ENCODE assay signal across 8 cellular contexts in the genomic region with DNA sequence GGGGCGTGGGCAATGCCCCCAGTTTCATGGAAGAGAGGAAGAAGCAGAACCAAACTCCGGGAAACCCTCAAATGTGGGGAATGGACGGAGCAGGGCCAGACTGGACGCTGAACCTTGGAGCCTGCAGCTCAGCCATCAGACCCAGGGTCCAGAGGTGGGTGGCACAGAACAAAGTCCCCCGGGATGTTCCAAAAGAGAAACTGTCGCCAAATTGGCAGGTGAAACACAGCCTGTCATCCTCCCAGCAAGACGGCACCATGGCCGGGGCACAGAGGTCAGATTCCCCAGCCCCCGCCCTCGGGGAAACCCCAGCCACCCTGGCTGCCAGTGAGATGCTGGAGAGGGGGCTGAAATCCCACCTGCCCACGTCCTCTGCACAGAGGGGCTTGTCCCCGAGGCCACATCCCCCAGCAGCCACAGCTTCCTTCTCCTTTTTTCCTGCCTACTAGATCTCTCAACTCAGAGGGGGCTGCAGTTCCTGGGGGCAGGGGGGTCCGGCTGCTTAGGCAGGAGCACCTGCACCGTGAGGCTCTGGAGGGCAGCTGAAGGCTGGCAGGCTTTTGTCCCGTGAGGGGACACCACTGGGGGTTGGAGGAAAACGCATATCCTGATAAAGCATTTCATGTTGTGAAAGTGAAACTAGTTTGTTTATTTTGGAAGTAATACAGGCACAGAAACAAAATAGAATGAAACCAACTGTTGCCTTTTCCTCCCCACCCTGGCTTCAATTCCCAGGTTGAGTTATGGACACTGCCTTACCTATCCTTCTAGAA. TPM values are rescaled to one million over a fixed set of nuclear protein-coding genes. Genes with fewer than 3 reads are reported as not detected.
DNase-seq lines count a peak whose midpoint lies in the region; ATAC-seq, FAIRE-seq and TF ChIP-seq lines count a peak whose summit lies in the region.

No MANE protein-coding gene starts in this region.

- TF ChIP-seq CTCF in heart left ventricle (IDR thresholded peaks at IDR 0.05) (no peak), liver (IDR thresholded peaks at IDR 0.05; ENCODE audit: low read depth, low read length, missing input control) (no peak)

- H3K9ac ChIP-seq in liver (ENCODE audit: low read depth in 1 of 2, low read length in 2 of 2), result peak overlapping the region; percentile 66 to 83

- H3K27me3 Mint-ChIP-seq in activated naive CD8-positive, alpha-beta T cell treated with anti-CD3 and anti-CD28 coated beads for 36 hours, result peaks cover 31% of the 10 kb centered on the region

- TF ChIP-seq RAD21 in liver (IDR thresholded peaks at IDR 0.05), result no peak

- no peaks in the 10 kb centered on the region for H3K36me3 Mint-ChIP-seq in activated naive CD8-positive, alpha-beta T cell treated with anti-CD3 and anti-CD28 coated beads for 36 hours

- no peak overlapping the region for H3K27ac Mint-ChIP-seq in activated naive CD8-positive, alpha-beta T cell treated with anti-CD3 and anti-CD28 coated beads for 36 hours

- H3K27me3 ChIP-seq in heart left ventricle, result peaks cover 0 to 27% (median 6%) of the 10 kb centered on the region in 9 donors
- H3K27me3 ChIP-seq in liver (ENCODE audit: control insufficient read depth in 4 of 4, insufficient read depth in 4 of 4, low read length in 3 of 4), result no peaks in the 10 kb centered on the region

- DNase-seq in heart left ventricle, result peak in 1 of 5 donors; percentile 23
- no peak for DNase-seq in left ventricle myocardium superior
- no peak for DNase-seq in activated naive CD8-positive, alpha-beta T cell treated with anti-CD3 and anti-CD28 coated beads for 36 hours
- no peak for DNase-seq in urothelium cell line (ENCODE audit: low spot score)
- no peak for DNase-seq in hippocampal formation (lab: John Stamatoyannopoulos, UW)

- peak; percentile 44 for FAIRE-seq in urothelium cell line (lab: Jason Lieb, UNC)

- H3K27ac ChIP-seq in heart left ventricle (peak overlapping the region in 10 of 12 donors; percentile 62 to 90 (median 70)), liver (ENCODE audit: low read depth in 1 of 2, low read length in 2 of 2) (peak overlapping the region; percentile 98 to 99)

- intact Hi-C loops in heart left ventricle (cut with DNase I) (no loop called here), left ventricle myocardium superior (cut with micrococcal nuclease) (no loop called here)

- H3K9me3 ChIP-seq in heart left ventricle (no peaks in the 10 kb centered on the region), liver (ENCODE audit: control insufficient read depth in 4 of 4, low read length in 3 of 4) (no peaks in the 10 kb centered on the region)

- ATAC-seq in heart left ventricle, result peak in 1 of 4 donors; percentile 13
- ATAC-seq in left ventricle myocardium superior, result no peak
- no peak for ATAC-seq in GM21825 (IDR thresholded peaks at IDR 0.05; ENCODE audit: unreplicated experiment)
- no peak for ATAC-seq in GM18873 (IDR thresholded peaks at IDR 0.05; ENCODE audit: low FRiP score, unreplicated experiment)

- peak overlapping the region; percentile 26 to 73 (median 61) for H3K4me3 ChIP-seq in heart left ventricle
- H3K4me3 ChIP-seq in liver (ENCODE audit: low read depth in 1 of 3, low read length in 3 of 3), result peak overlapping the region; percentile 26 to 64 (median 55)

- no peaks in the 10 kb centered on the region for H3K9me3 Mint-ChIP-seq in activated naive CD8-positive, alpha-beta T cell treated with anti-CD3 and anti-CD28 coated beads for 36 hours

- no peak for TF ChIP-seq POLR2A in heart left ventricle (IDR thresholded peaks at IDR 0.05)

- H3K4me3 Mint-ChIP-seq in activated naive CD8-positive, alpha-beta T cell treated with anti-CD3 and anti-CD28 coated beads for 36 hours, result peak overlapping the region; percentile 76

- peaks cover 5 to 74% (median 43%) of the 10 kb centered on the region in 12 donors for H3K4me1 ChIP-seq in heart left ventricle
- peaks cover 5 to 33% (median 21%) of the 10 kb centered on the region in 4 donors for H3K4me1 ChIP-seq in liver (ENCODE audit: control insufficient read depth in 4 of 4, insufficient read depth in 4 of 4, low read length in 3 of 4)

- H3K4me1 Mint-ChIP-seq in activated naive CD8-positive, alpha-beta T cell treated with anti-CD3 and anti-CD28 coated beads for 36 hours, result peaks cover 22% of the 10 kb centered on the region

- 37 to 52% (median 42%) methylated on average over 10 to 16 of the region's 16 CpGs for WGBS in heart left ventricle, 4 donors
- WGBS in liver, result 9% methylated on average over 16 of the region's 16 CpGs

- H3K36me3 ChIP-seq in heart left ventricle (no peaks in the 10 kb centered on the region), liver (ENCODE audit: control insufficient read depth in 4 of 4, insufficient read depth in 3 of 4, low read depth in 1 of 4, low read length in 3 of 4) (no peaks in the 10 kb centered on the region)

TF ChIP-seq in liver, 16 proteins besides CTCF, POLR2A, EP300 and RAD21 (continues in another document):
- TF ChIP-seq HNF4A (conservative IDR thresholded peaks at IDR 0.05) (peak; percentile 100), JUND (IDR thresholded peaks at IDR 0.05) (peak in 1 of 2 donors; percentile 66), MAX (IDR thresholded peaks at IDR 0.05) (peak; percentile 78), GABPA (IDR thresholded peaks at IDR 0.05 in 1 of 2, conservative IDR thresholded peaks at IDR 0.05 in 1 of 2) (no peak), FOXA1 (IDR thresholded peaks at IDR 0.05) (no peak), HNF4G (IDR thresholded peaks at IDR 0.05) (peak; percentile 100), TAF1 (conservative IDR thresholded peaks at IDR 0.05) (no peak), EGR1 (IDR thresholded peaks at IDR 0.05; ENCODE audit: low read depth in 2 of 2) (peak in 1 of 2 donors; percentile 38)
- TF ChIP-seq, protein P1, sequence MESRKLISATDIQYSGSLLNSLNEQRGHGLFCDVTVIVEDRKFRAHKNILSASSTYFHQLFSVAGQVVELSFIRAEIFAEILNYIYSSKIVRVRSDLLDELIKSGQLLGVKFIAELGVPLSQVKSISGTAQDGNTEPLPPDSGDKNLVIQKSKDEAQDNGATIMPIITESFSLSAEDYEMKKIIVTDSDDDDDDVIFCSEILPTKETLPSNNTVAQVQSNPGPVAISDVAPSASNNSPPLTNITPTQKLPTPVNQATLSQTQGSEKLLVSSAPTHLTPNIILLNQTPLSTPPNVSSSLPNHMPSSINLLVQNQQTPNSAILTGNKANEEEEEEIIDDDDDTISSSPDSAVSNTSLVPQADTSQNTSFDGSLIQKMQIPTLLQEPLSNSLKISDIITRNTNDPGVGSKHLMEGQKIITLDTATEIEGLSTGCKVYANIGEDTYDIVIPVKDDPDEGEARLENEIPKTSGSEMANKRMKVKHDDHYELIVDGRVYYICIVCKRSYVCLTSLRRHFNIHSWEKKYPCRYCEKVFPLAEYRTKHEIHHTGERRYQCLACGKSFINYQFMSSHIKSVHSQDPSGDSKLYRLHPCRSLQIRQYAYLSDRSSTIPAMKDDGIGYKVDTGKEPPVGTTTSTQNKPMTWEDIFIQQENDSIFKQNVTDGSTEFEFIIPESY (IDR thresholded peaks at IDR 0.05), result peak; percentile 83

RNA-seq across cellular contexts. Expression of gene SECTM1, which starts 1.2 kb away (rescaled TPM):
- total RNA-seq in heart left ventricle (10 to 100 TPM in 2 of 9 donors, 1 to 10 TPM in 7; 2.3 to 41.6 (median 3.5) TPM), left ventricle myocardium superior (5.5 TPM), liver (10 to 100 TPM in 1 of 2 donors, 1 to 10 TPM in 1; 3.6 to 14.2 TPM)
- polyA plus RNA-seq in heart left ventricle (1 to 10 TPM; 2.3 to 3.4 TPM), liver (1 to 10 TPM; 1.3 to 5.7 TPM)
- under 1 TPM; 0.72 to 0.74 TPM for total RNA-seq in activated naive CD8-positive, alpha-beta T cell treated with anti-CD3 and anti-CD28 coated beads for 36 hours

RNA-seq across cellular contexts. Expression of gene CD7, which starts 17.4 kb away (rescaled TPM):
- 1 to 10 TPM in 2 of 9 donors, under 1 TPM in 5, not detected in 2; 0.21 to 8.6 (median 0.42) TPM for total RNA-seq in heart left ventricle
- polyA plus RNA-seq in heart left ventricle, result under 1 TPM; 0.23 to 0.53 TPM
- total RNA-seq in left ventricle myocardium superior, result 0.64 TPM
- 100 to 1,000 TPM; 291 to 293 TPM for total RNA-seq in activated naive CD8-positive, alpha-beta T cell treated with anti-CD3 and anti-CD28 coated beads for 36 hours
- 1 to 10 TPM; 1.4 to 1.5 TPM for total RNA-seq in liver
- 1 to 10 TPM; 1.0 to 1.4 TPM for polyA plus RNA-seq in liver

RNA-seq across cellular contexts. Expression of gene TEX19, which starts 24.2 kb away (rescaled TPM):
- total RNA-seq in heart left ventricle (not detected), left ventricle myocardium superior (not detected), liver (under 1 TPM in 1 of 2 donors, not detected in 1; 0.14 TPM)
- polyA plus RNA-seq in heart left ventricle (not detected), liver (not detected)
- total RNA-seq in activated naive CD8-positive, alpha-beta T cell treated with anti-CD3 and anti-CD28 coated beads for 36 hours, result under 1 TPM; 0.10 to 0.23 TPM

RNA-seq across cellular contexts. Expression of gene UTS2R, which starts 36.8 kb away (rescaled TPM):
- 10 to 100 TPM in 1 of 9 donors, 1 to 10 TPM in 6, under 1 TPM in 2; 0.58 to 21.9 (median 1.7) TPM for total RNA-seq in heart left ventricle
- under 1 TPM; 0.11 TPM for polyA plus RNA-seq in heart left ventricle
- total RNA-seq in left ventricle myocardium superior, result 2.1 TPM
- total RNA-seq in activated naive CD8-positive, alpha-beta T cell treated with anti-CD3 and anti-CD28 coated beads for 36 hours, result not detected
- not detected for total RNA-seq in liver
- not detected for polyA plus RNA-seq in liver

Comparison
In these comparisons a context has a peak if more than half of its experiments do, and no peak if none do; other contexts are left out.
1. RNA of gene CD7, which starts 17.4 kb away (total RNA-seq): 291 to 293 TPM in activated naive CD8-positive, alpha-beta T cell treated with anti-CD3 and anti-CD28 coated beads for 36 hours; 1.4 to 1.5 TPM in liver, 0.64 TPM in left ventricle myocardium superior (single experiment) and 0.21 to 8.6 TPM in heart left ventricle; every median in the first group is over 10 times any median in the second.